ENCODE assay signal across 8 cellular contexts in the genomic region with DNA sequence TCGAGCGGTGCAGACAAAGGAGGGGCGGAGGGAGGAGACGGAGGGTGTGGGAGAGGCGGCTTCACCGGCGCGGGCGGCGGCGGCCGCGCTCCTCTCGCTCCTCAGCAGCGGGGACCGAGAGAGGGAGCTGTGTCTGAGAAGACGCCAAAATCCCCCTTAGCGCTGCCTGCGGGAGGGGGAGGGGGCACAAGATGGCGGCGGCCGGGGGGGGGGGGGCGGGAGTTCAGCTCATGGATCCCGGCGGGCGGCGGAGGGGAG. TPM values are rescaled to one million over a fixed set of nuclear protein-coding genes. Genes with fewer than 3 reads are reported as not detected.
DNase-seq lines count a peak whose midpoint lies in the region; ATAC-seq lines count a peak whose summit lies in the region.

No MANE protein-coding gene starts in this region.

- peak overlapping the region; percentile 100 for H3K27ac ChIP-seq in rectal smooth muscle tissue (ENCODE audit: low read depth, low read length)

- CTCF ChIA-PET in activated CD4-positive, alpha-beta memory T cell treated with anti-CD3 and anti-CD28 coated beads for 36 hours (lab: Charles Lee) = interaction anchor here (0.7 to 14.4 kb wide), 14 partner anchors 8 to 361 kb away, joined by 3 to 268 read pairs (median 6); a partner anchor contains a TSS

- H3K36me3 ChIP-seq in rectal smooth muscle tissue (ENCODE audit: control insufficient read depth, insufficient read depth, low read length) = peaks cover 6% of the 10 kb centered on the region

- H3K4me3 Mint-ChIP-seq in activated T-cell treated with anti-CD3 and anti-CD28 coated beads, Interleukin-2, amount 50 U/mL, for 4 hours = peak overlapping the region; percentile 86
- H3K4me3 Mint-ChIP-seq in activated CD4-positive, alpha-beta memory T cell treated with anti-CD3 and anti-CD28 coated beads for 36 hours = peak overlapping the region; percentile 81

- H3K4me1 Mint-ChIP-seq in activated T-cell treated with anti-CD3 and anti-CD28 coated beads, Interleukin-2, amount 50 U/mL, for 4 hours (ENCODE audit: low read depth) = peaks cover 43% of the 10 kb centered on the region
- peaks cover 34% of the 10 kb centered on the region for H3K4me1 Mint-ChIP-seq in activated CD4-positive, alpha-beta memory T cell treated with anti-CD3 and anti-CD28 coated beads for 36 hours (ENCODE audit: low read depth)

- peaks cover 30% of the 10 kb centered on the region for H3K36me3 Mint-ChIP-seq in activated T-cell treated with anti-CD3 and anti-CD28 coated beads, Interleukin-2, amount 50 U/mL, for 4 hours (ENCODE audit: insufficient read depth)
- H3K36me3 Mint-ChIP-seq in activated CD4-positive, alpha-beta memory T cell treated with anti-CD3 and anti-CD28 coated beads for 36 hours = peaks cover 43% of the 10 kb centered on the region

- H3K27me3 Mint-ChIP-seq in activated T-cell treated with anti-CD3 and anti-CD28 coated beads, Interleukin-2, amount 50 U/mL, for 4 hours (ENCODE audit: low read depth) = no peaks in the 10 kb centered on the region
- no peaks in the 10 kb centered on the region for H3K27me3 Mint-ChIP-seq in activated CD4-positive, alpha-beta memory T cell treated with anti-CD3 and anti-CD28 coated beads for 36 hours

- no peaks in the 10 kb centered on the region for H3K9me3 Mint-ChIP-seq in activated T-cell treated with anti-CD3 and anti-CD28 coated beads, Interleukin-2, amount 50 U/mL, for 4 hours
- no peaks in the 10 kb centered on the region for H3K9me3 Mint-ChIP-seq in activated CD4-positive, alpha-beta memory T cell treated with anti-CD3 and anti-CD28 coated beads for 36 hours

- peak overlapping the region; percentile 83 for H3K4me3 ChIP-seq in rectal smooth muscle tissue (ENCODE audit: low read length)

- peaks cover 10% of the 10 kb centered on the region for H3K4me1 ChIP-seq in rectal smooth muscle tissue (ENCODE audit: control insufficient read depth, insufficient read depth, low read length)

- POLR2A ChIA-PET in activated CD4-positive, alpha-beta memory T cell treated with anti-CD3 and anti-CD28 coated beads for 36 hours (lab: Charles Lee) = interaction anchor here (0.6 to 3.9 kb wide), 12 partner anchors 10 to 592 kb away, joined by 3 to 62 read pairs (median 4); a partner anchor contains a TSS

- ATAC-seq in activated T-cell treated with anti-CD3 and anti-CD28 coated beads, Interleukin-2, amount 50 U/mL, for 4 hours = peak; percentile 63 to 66
- peak; percentile 14 for ATAC-seq in HG03108 (IDR thresholded peaks at IDR 0.05; ENCODE audit: unreplicated experiment)

- H3K27me3 ChIP-seq in rectal smooth muscle tissue (ENCODE audit: control insufficient read depth, insufficient read depth, low read length) = no peaks in the 10 kb centered on the region

- H3K9ac ChIP-seq in rectal smooth muscle tissue (ENCODE audit: low read length) = peak overlapping the region; percentile 77

- DNase-seq in activated T-cell treated with anti-CD3 and anti-CD28 coated beads, Interleukin-2, amount 50 U/mL, for 4 hours = no peak
- DNase-seq in activated T-cell treated with anti-CD3 and anti-CD28 coated beads, Interleukin-2, amount 50 U/mL, for 48 hours = no peak
- DNase-seq in activated CD4-positive, alpha-beta memory T cell treated with anti-CD3 and anti-CD28 coated beads for 36 hours = no peak
- DNase-seq in germinal center (ENCODE audit: low spot score) (peak; percentile 58), NCI-H2029 treated with DMSO at 0.1 percent for 48 hours (lab: John Stamatoyannopoulos, UW) (no peak), NCI-H2171 treated with DMSO at 0.1 percent for 48 hours (lab: John Stamatoyannopoulos, UW) (no peak)

- H3K27ac Mint-ChIP-seq in activated CD4-positive, alpha-beta memory T cell treated with anti-CD3 and anti-CD28 coated beads for 36 hours = peak overlapping the region; percentile 95

- intact Hi-C loops in activated CD4-positive, alpha-beta memory T cell treated with anti-CD3 and anti-CD28 coated beads for 36 hours (cut with micrococcal nuclease) = loop anchor here (1.0 kb wide), 1 partner anchor 27 kb away; a partner anchor contains a TSS

RNA-seq across cellular contexts. Expression of a gene that starts 0.3 kb away (rescaled TPM):
- total RNA-seq in activated T-cell treated with anti-CD3 and anti-CD28 coated beads, Interleukin-2, amount 50 U/mL, for 4 hours = 10 to 100 TPM; 55.0 to 59.6 (median 55.2) TPM
- total RNA-seq in activated CD4-positive, alpha-beta memory T cell treated with anti-CD3 and anti-CD28 coated beads for 36 hours = 10 to 100 TPM; 53.7 to 54.7 TPM

RNA-seq across cellular contexts. Expression of a gene that starts 27.4 kb away (rescaled TPM):
- 10 to 100 TPM; 66.4 to 73.4 (median 70.9) TPM for total RNA-seq in activated T-cell treated with anti-CD3 and anti-CD28 coated beads, Interleukin-2, amount 50 U/mL, for 4 hours
- 10 to 100 TPM; 64.9 to 69.1 TPM for total RNA-seq in activated CD4-positive, alpha-beta memory T cell treated with anti-CD3 and anti-CD28 coated beads for 36 hours

RNA-seq across cellular contexts. Expression of a gene that starts 27.6 kb away (rescaled TPM):
- 10 to 100 TPM in 2 of 3 donors, 1 to 10 TPM in 1; 8.7 to 10.3 (median 10.3) TPM for total RNA-seq in activated T-cell treated with anti-CD3 and anti-CD28 coated beads, Interleukin-2, amount 50 U/mL, for 4 hours
- total RNA-seq in activated CD4-positive, alpha-beta memory T cell treated with anti-CD3 and anti-CD28 coated beads for 36 hours = 1 to 10 TPM; 3.6 to 3.8 TPM
